In genomic region chr5:113085084-113085414, GRCh38 we compare ENCODE assay signal across 20 cellular contexts.
"Had no signal": no experiment of that assay in that cellular context is flagged by ENCODE, and none has a peak within 500 bp of the region (broad histone marks: within the 10 kb centered on the region; RNA-seq: fewer than 3 reads in every experiment).

No MANE protein-coding gene starts in this region.

- H3K4me1 ChIP-seq: upper lobe of left lung had no signal

- H2AFZ ChIP-seq: hepatocyte, neural progenitor cell had no signal

- H3K4me1 Mint-ChIP-seq: naive B cell; stimulated activated effector memory CD8-positive, alpha-beta T cell treated with anti-CD3 and anti-CD28 coated beads, Interleukin-12 subunit alpha, Interleukin-12 subunit beta, amount 100 ng/mL, for 72 hours had no signal

- H3K9ac ChIP-seq: neural progenitor cell had no signal

- H3K36me3 Mint-ChIP-seq: naive B cell; stimulated activated effector memory CD8-positive, alpha-beta T cell treated with anti-CD3 and anti-CD28 coated beads, Interleukin-12 subunit alpha, Interleukin-12 subunit beta, amount 100 ng/mL, for 72 hours had no signal

- ATAC-seq: left colon; right lobe of liver; stimulated activated effector memory CD8-positive, alpha-beta T cell treated with anti-CD3 and anti-CD28 coated beads, Interleukin-12 subunit alpha, Interleukin-12 subunit beta, amount 100 ng/mL, for 72 hours had no signal

- H3K4me3 ChIP-seq: coronary artery, hepatocyte, neural progenitor cell, ovary, right lobe of liver, suprapubic skin, thyroid gland, upper lobe of left lung, vagina had no signal

- H3K27ac Mint-ChIP-seq: naive B cell; neural progenitor cell; progenitor cell of endocrine pancreas; stimulated activated effector memory CD8-positive, alpha-beta T cell treated with anti-CD3 and anti-CD28 coated beads, Interleukin-12 subunit alpha, Interleukin-12 subunit beta, amount 100 ng/mL, for 72 hours had no signal

- H3K9me3 ChIP-seq: ovary, right lobe of liver, suprapubic skin, thyroid gland, upper lobe of left lung, vagina had no signal

- DNase-seq: effector CD8-positive, alpha-beta T cell; kidney; left colon; mesendoderm; naive B cell; nucleus accumbens; right lobe of liver; stimulated activated CD4-positive, alpha-beta T cell treated with anti-CD3 and anti-CD28 coated beads, Interleukin-4, amount 100 ng/mL, for 1 hour; stimulated activated CD8-positive, alpha-beta memory T cell treated with anti-CD3 and anti-CD28 coated beads, Interleukin-4, amount 100 ng/mL, for 48 hours; stimulated activated naive CD8-positive, alpha-beta T cell treated with anti-CD3 and anti-CD28 coated beads, Interleukin-15, Interleukin-2, amounts not matched to agents 100 U/mL and 50 U/mL, for 24 hours had no signal

- H3K27me3 Mint-ChIP-seq: progenitor cell of endocrine pancreas had no signal

- H3K27ac ChIP-seq: coronary artery, hepatocyte, neural progenitor cell, ovary, right lobe of liver, suprapubic skin, thyroid gland, upper lobe of left lung, vagina had no signal

- H3K36me3 ChIP-seq: neural progenitor cell, ovary, thyroid gland had no signal

- H3K4me2 ChIP-seq: hepatocyte, neural progenitor cell had no signal

- H3K27me3 ChIP-seq: hepatocyte, ovary, right lobe of liver, suprapubic skin, thyroid gland, upper lobe of left lung, vagina had no signal

- H3K9me3 Mint-ChIP-seq: stimulated activated effector memory CD8-positive, alpha-beta T cell treated with anti-CD3 and anti-CD28 coated beads, Interleukin-12 subunit alpha, Interleukin-12 subunit beta, amount 100 ng/mL, for 72 hours had no signal

- H3K4me3 Mint-ChIP-seq: naive B cell; neural progenitor cell; stimulated activated effector memory CD8-positive, alpha-beta T cell treated with anti-CD3 and anti-CD28 coated beads, Interleukin-12 subunit alpha, Interleukin-12 subunit beta, amount 100 ng/mL, for 72 hours had no signal
